1 cellular context compared by ENCODE assay signal in the genomic region with DNA sequence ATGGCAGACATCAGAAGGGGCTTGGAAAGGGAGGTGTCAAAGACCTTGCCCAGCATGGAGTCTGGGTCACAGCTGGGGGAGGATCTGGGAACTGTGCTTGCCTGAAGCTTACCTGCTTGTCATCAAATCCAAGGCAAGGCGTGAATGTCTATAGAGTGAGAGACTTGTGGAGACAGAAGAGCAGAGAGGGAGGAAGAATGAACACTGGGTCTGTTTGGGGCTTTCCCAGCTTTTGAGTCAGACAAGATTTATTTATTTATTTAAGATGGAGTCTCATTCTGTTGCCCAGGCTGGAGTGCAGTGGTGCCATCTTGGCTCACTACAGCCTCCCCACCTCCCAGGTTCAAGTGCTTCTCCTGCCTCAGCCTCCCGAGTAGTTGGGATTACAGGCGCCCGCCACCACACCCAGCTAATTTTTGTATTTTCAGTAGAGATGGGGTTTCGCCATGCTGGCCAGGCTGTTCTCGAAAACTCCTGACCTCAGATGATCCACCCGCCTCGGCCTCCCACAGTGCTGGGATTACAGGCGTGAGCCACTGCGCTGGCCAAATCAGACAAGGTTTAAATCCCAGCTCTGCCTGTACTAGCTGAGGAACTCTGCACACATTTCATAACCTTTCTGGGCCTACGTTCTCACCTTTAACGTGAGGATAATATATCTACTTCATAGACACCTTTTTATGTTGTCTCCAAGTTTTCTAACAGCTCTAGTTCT.
TF ChIP-seq lines count a peak whose summit lies in the region.

No MANE protein-coding gene starts in this region.

TF ChIP-seq in HepG2, 621 proteins besides CTCF, POLR2A, EP300 and RAD21:
- TF ChIP-seq, protein P1, sequence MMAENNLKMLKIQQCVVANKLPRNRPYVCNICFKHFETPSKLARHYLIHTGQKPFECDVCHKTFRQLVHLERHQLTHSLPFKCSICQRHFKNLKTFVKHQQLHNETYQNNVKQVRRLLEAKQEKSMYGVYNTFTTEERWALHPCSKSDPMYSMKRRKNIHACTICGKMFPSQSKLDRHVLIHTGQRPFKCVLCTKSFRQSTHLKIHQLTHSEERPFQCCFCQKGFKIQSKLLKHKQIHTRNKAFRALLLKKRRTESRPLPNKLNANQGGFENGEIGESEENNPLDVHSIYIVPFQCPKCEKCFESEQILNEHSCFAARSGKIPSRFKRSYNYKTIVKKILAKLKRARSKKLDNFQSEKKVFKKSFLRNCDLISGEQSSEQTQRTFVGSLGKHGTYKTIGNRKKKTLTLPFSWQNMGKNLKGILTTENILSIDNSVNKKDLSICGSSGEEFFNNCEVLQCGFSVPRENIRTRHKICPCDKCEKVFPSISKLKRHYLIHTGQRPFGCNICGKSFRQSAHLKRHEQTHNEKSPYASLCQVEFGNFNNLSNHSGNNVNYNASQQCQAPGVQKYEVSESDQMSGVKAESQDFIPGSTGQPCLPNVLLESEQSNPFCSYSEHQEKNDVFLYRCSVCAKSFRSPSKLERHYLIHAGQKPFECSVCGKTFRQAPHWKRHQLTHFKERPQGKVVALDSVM (CRISPR knock-in tag; IDR thresholded peaks at IDR 0.05) = peak; percentile 13; the same call in 1 of the 2 replicates
- TF ChIP-seq RBM22 (optimal IDR thresholded peaks at IDR 0.05; ENCODE audit: low read length) = peak; percentile 39
